In the genomic region with DNA sequence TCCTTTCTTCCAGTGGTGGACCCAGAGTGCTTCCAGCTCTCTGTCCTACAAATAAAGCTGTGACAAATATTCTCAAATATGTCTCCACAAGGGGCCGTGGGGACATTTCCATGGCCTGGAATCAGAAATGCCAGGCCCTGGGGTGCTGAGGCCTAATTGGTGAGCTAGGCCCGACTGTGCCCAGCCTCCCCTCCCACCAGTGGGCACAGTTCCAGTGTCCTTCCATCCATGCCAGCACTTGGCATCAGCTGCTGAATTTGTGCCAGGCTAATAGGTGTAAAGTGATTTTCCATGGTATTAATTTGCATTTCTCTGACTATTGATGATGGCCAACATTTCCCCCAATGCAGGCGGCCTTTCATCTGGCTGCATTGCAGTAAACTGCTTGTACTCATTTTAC, we compare ENCODE assay signal across 20 cellular contexts. TPM values are rescaled to one million over a fixed set of nuclear protein-coding genes. Genes with fewer than 3 reads are reported as not detected.
DNase-seq lines count a peak whose midpoint lies in the region; ATAC-seq and TF ChIP-seq lines count a peak whose summit lies in the region.
"Had no signal": no experiment of that assay in that cellular context is flagged by ENCODE, and none has a peak within 500 bp of the region (broad histone marks: within the 10 kb centered on the region; RNA-seq: fewer than 3 reads in every experiment).

No MANE protein-coding gene starts in this region.

- peaks cover 3% of the 10 kb centered on the region for H3K27me3 Mint-ChIP-seq in activated T-helper 17 cell treated with anti-CD3 and anti-CD28 coated beads, Interleukin-2, amount 50 U/mL, for 72 hours
- H3K27me3 Mint-ChIP-seq: activated naive CD8-positive, alpha-beta T cell treated with anti-CD3 and anti-CD28 coated beads for 36 hours; stimulated activated naive B cell treated with anti-CD40 and anti-IgM and Interleukin-4, amounts not matched to agents 10 μg/mL and 1 μg/mL and 100 μg/mL, for 72 hours had no signal

- no peak for ATAC-seq in activated T-helper 17 cell treated with anti-CD3 and anti-CD28 coated beads, Interleukin-2, amount 50 U/mL, for 72 hours (replicated peaks)
- ATAC-seq: activated T-cell treated with anti-CD3 and anti-CD28 coated beads, Interleukin-2, amount 50 U/mL, for 4 hours; stimulated activated naive B cell treated with anti-CD40 and anti-IgM and Interleukin-4, amounts not matched to agents 10 μg/mL and 1 μg/mL and 100 μg/mL, for 72 hours; upper lobe of right lung had no signal

- H3K4me3 ChIP-seq in adrenal gland = no peak overlapping the region
- H3K4me3 ChIP-seq in left ventricle myocardium inferior = no peak overlapping the region
- no peak overlapping the region for H3K4me3 ChIP-seq in stomach
- H3K4me3 ChIP-seq: upper lobe of right lung had no signal

- 45 to 69% (median 51%) methylated on average over 3 of the region's 3 CpGs for WGBS in adrenal gland, 4 donors
- 29 to 65% (median 45%) methylated on average over 3 of the region's 3 CpGs for WGBS in stomach, 5 donors

- no peaks in the 10 kb centered on the region for H3K27me3 ChIP-seq in adrenal gland
- H3K27me3 ChIP-seq in left ventricle myocardium inferior (ENCODE audit: low read depth) = no peaks in the 10 kb centered on the region
- H3K27me3 ChIP-seq in stomach = no peaks in the 10 kb centered on the region
- H3K27me3 ChIP-seq: upper lobe of right lung had no signal

- H3K4me1 ChIP-seq in adrenal gland (replicated peaks in 1 of 2) (peaks cover 0 to 11% of the 10 kb centered on the region in 2 donors), left ventricle myocardium inferior (peaks cover 36% of the 10 kb centered on the region), stomach (peaks cover 0 to 12% (median 3%) of the 10 kb centered on the region in 4 donors)
- H3K4me1 ChIP-seq: upper lobe of right lung had no signal

- peak; percentile 51 for DNase-seq in NCI-H345 (lab: John Stamatoyannopoulos, UW)
- DNase-seq in NCI-H345 treated with DMSO at 0.1 percent for 48 hours (lab: John Stamatoyannopoulos, UW; ENCODE audit: unreplicated experiment) = no peak
- peak; percentile 44 to 73 (median 64) for DNase-seq in adrenal gland
- peak; percentile 42 for DNase-seq in left ventricle myocardium inferior
- peak; percentile 72 for DNase-seq in stomach
- DNase-seq in MV-4-11 (lab: John Stamatoyannopoulos, UW) = no peak
- DNase-seq in GM10266 (ENCODE audit: extremely low spot score) = no peak
- DNase-seq: 8988T; activated CD4-positive, alpha-beta T cell treated with anti-CD3 and anti-CD28 coated beads, Interleukin-2, amount 50 U/mL, for 48 hours; activated naive CD8-positive, alpha-beta T cell treated with anti-CD3 and anti-CD28 coated beads for 36 hours; activated T-cell treated with anti-CD3 and anti-CD28 coated beads, Interleukin-2, amount 50 U/mL, for 4 hours; central memory CD4-positive, alpha-beta T cell; KBM-7; left colon; stimulated activated naive B cell treated with anti-CD40 and anti-IgM and Interleukin-4, amounts not matched to agents 10 μg/mL and 1 μg/mL and 100 μg/mL, for 72 hours; upper lobe of right lung had no signal

- no peak for TF ChIP-seq POLR2A in adrenal gland (IDR thresholded peaks at IDR 0.05)
- no peak for TF ChIP-seq POLR2A in stomach (IDR thresholded peaks at IDR 0.05)

- H3K36me3 Mint-ChIP-seq in activated T-helper 17 cell treated with anti-CD3 and anti-CD28 coated beads, Interleukin-2, amount 50 U/mL, for 72 hours (ENCODE audit: low read depth) = no peaks in the 10 kb centered on the region
- H3K36me3 Mint-ChIP-seq: activated naive CD8-positive, alpha-beta T cell treated with anti-CD3 and anti-CD28 coated beads for 36 hours; stimulated activated naive B cell treated with anti-CD40 and anti-IgM and Interleukin-4, amounts not matched to agents 10 μg/mL and 1 μg/mL and 100 μg/mL, for 72 hours had no signal

- no peak for TF ChIP-seq EP300 in stomach (IDR thresholded peaks at IDR 0.05)

- H3K36me3 ChIP-seq in adrenal gland (replicated peaks in 1 of 2) (no peaks in the 10 kb centered on the region), left ventricle myocardium inferior (no peaks in the 10 kb centered on the region), stomach (no peaks in the 10 kb centered on the region)
- H3K36me3 ChIP-seq: upper lobe of right lung had no signal

- intact Hi-C loops in adrenal gland (cut with DNase I) = no loop called here
- intact Hi-C loops in left ventricle myocardium inferior (cut with micrococcal nuclease) = no loop called here
- intact Hi-C loops in stomach (cut with DNase I; ENCODE audit: low total_unique reads) = no loop called here

- H3K27ac Mint-ChIP-seq in activated T-helper 17 cell treated with anti-CD3 and anti-CD28 coated beads, Interleukin-2, amount 50 U/mL, for 72 hours = no peak overlapping the region
- H3K27ac Mint-ChIP-seq: activated naive CD8-positive, alpha-beta T cell treated with anti-CD3 and anti-CD28 coated beads for 36 hours; stimulated activated naive B cell treated with anti-CD40 and anti-IgM and Interleukin-4, amounts not matched to agents 10 μg/mL and 1 μg/mL and 100 μg/mL, for 72 hours had no signal

- H3K4me3 Mint-ChIP-seq in activated T-helper 17 cell treated with anti-CD3 and anti-CD28 coated beads, Interleukin-2, amount 50 U/mL, for 72 hours = no peak overlapping the region
- H3K4me3 Mint-ChIP-seq: activated naive CD8-positive, alpha-beta T cell treated with anti-CD3 and anti-CD28 coated beads for 36 hours; activated T-cell treated with anti-CD3 and anti-CD28 coated beads, Interleukin-2, amount 50 U/mL, for 4 hours; stimulated activated naive B cell treated with anti-CD40 and anti-IgM and Interleukin-4, amounts not matched to agents 10 μg/mL and 1 μg/mL and 100 μg/mL, for 72 hours had no signal

- no peaks in the 10 kb centered on the region for H3K9me3 Mint-ChIP-seq in activated T-helper 17 cell treated with anti-CD3 and anti-CD28 coated beads, Interleukin-2, amount 50 U/mL, for 72 hours
- H3K9me3 Mint-ChIP-seq: activated naive CD8-positive, alpha-beta T cell treated with anti-CD3 and anti-CD28 coated beads for 36 hours; activated T-cell treated with anti-CD3 and anti-CD28 coated beads, Interleukin-2, amount 50 U/mL, for 4 hours; stimulated activated naive B cell treated with anti-CD40 and anti-IgM and Interleukin-4, amounts not matched to agents 10 μg/mL and 1 μg/mL and 100 μg/mL, for 72 hours had no signal

- TF ChIP-seq CTCF in adrenal gland (IDR thresholded peaks at IDR 0.05) (no peak), left ventricle myocardium inferior (IDR thresholded peaks at IDR 0.05; ENCODE audit: borderline replicate concordance) (no peak), stomach (IDR thresholded peaks at IDR 0.05) (no peak), GM10266 (IDR thresholded peaks at IDR 0.05; ENCODE audit: control insufficient read depth, insufficient read depth, low read depth, missing control alignments) (no peak)

- H3K4me1 Mint-ChIP-seq in activated T-helper 17 cell treated with anti-CD3 and anti-CD28 coated beads, Interleukin-2, amount 50 U/mL, for 72 hours = no peaks in the 10 kb centered on the region
- H3K4me1 Mint-ChIP-seq: activated naive CD8-positive, alpha-beta T cell treated with anti-CD3 and anti-CD28 coated beads for 36 hours; stimulated activated naive B cell treated with anti-CD40 and anti-IgM and Interleukin-4, amounts not matched to agents 10 μg/mL and 1 μg/mL and 100 μg/mL, for 72 hours had no signal

- H3K27ac ChIP-seq in adrenal gland = peak overlapping the region in 1 of 5 donors; percentile 65
- H3K27ac ChIP-seq in left ventricle myocardium inferior (replicated peaks) = peak overlapping the region; percentile 63
- H3K27ac ChIP-seq in stomach = no peak overlapping the region
- H3K27ac ChIP-seq: C4-2B, upper lobe of right lung had no signal

- H3K9me3 ChIP-seq in adrenal gland (replicated peaks in 1 of 3) (no peaks in the 10 kb centered on the region), left ventricle myocardium inferior (replicated peaks) (no peaks in the 10 kb centered on the region), stomach (no peaks in the 10 kb centered on the region)
- H3K9me3 ChIP-seq: upper lobe of right lung had no signal

RNA-seq across cellular contexts. Expression of a gene that starts 48.5 kb away (rescaled TPM):
- total RNA-seq in adrenal gland (under 1 TPM in 6 of 8 donors, not detected in 2; 0.08 to 0.60 (median 0.23) TPM), left ventricle myocardium inferior (0.03 TPM), stomach (1 to 10 TPM in 3 of 5 donors, under 1 TPM in 1, not detected in 1; 0.45 to 8.3 (median 4.3) TPM)
- polyA plus RNA-seq in adrenal gland (under 1 TPM; 0.07 to 0.56 (median 0.33) TPM), stomach (1 to 10 TPM in 1 of 3 donors, under 1 TPM in 2; 0.12 to 2.7 (median 0.70) TPM)
- total RNA-seq in activated T-helper 17 cell treated with anti-CD3 and anti-CD28 coated beads, Interleukin-2, amount 50 U/mL, for 72 hours = under 1 TPM in 1 of 2 donors, not detected in 1; 0.03 TPM
- total RNA-seq: activated naive CD8-positive, alpha-beta T cell treated with anti-CD3 and anti-CD28 coated beads for 36 hours; NCI-H460; osteocyte; upper lobe of right lung had no signal

Comparison
In these comparisons a context has a peak if more than half of its experiments do, and no peak if none do; other contexts are left out.
1. DNase-seq: peak in NCI-H345 (single experiment), adrenal gland (7 of 7), left ventricle myocardium inferior (single experiment) and stomach (single experiment); none in NCI-H345 treated with DMSO at 0.1 percent for 48 hours (single experiment), MV-4-11 (single experiment) and GM10266 (single experiment).